In the genomic region with DNA sequence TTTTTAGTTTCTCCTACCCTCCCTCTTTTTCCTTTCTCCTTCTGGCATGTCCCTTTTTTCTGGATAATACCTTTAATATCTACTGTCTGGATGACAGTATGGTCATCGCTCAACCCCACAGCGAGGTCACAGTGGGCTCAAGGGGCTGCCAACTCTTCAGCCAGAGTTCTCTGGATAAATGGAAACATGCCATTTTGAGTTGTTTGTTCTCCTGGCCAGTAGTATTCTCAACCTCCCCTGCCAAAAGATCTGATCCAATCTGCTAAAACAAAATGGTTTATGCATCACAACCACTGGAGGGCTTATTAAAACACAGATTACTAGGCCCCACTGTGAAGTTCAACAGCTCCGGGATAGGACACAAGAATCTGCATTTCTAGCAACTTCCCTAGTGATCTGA, we compare ENCODE assay signal across 30 cellular contexts.
"Had no signal": no experiment of that assay in that cellular context is flagged by ENCODE, and none has a peak within 500 bp of the region (broad histone marks: within the 10 kb centered on the region; RNA-seq: fewer than 3 reads in every experiment).

No MANE protein-coding gene starts in this region.

- H3K36me3 ChIP-seq: SJCRH30 had no signal

- H3K4me2 ChIP-seq: KMS-11, PC-9 had no signal

- H3K4me3 ChIP-seq: PC-9, SJCRH30, SK-N-MC had no signal

- H3K9me3 ChIP-seq: SJCRH30 had no signal

- H3K27me3 ChIP-seq: SJCRH30 had no signal

- FAIRE-seq: RCC 7860 had no signal

- H3K4me1 ChIP-seq: SJCRH30 had no signal

- DNase-seq: Karpas-422, MM.1S, MV-4-11, NCI-H1092, NCI-H1105, NCI-H1417 treated with DMSO at 0.1 percent for 48 hours, NCI-H1436 treated with DMSO at 0.1 percent for 48 hours, NCI-H1694 treated with DMSO at 0.1 percent for 48 hours, NCI-H187 treated with DMSO at 0.1 percent for 48 hours, NCI-H2029, NCI-H2081, NCI-H2171 treated with DMSO at 0.1 percent for 48 hours, NCI-H2227 treated with DMSO at 0.1 percent for 48 hours, NCI-H345, NCI-H446, NCI-H510A treated with DMSO at 0.1 percent for 48 hours, NCI-H524 treated with DMSO at 0.1 percent for 48 hours, NCI-H526 treated with DMSO at 0.1 percent for 48 hours, NCI-H774, PC-9, SHP77, SIG-M5 had no signal

- H3K27ac ChIP-seq: KMS-11, PC-9, RWPE1, SJCRH30, SK-N-MC had no signal

- ATAC-seq: Panc1, Right ventricle myocardium inferior, SK-N-SH treated with all-trans-retinoic acid at 6 μM for 48 hours had no signal
